In genomic region chr2:6773007-6773693, GRCh38 we compare ENCODE assay signal across 8 cellular contexts.
DNase-seq lines count a peak whose midpoint lies in the region; ATAC-seq and TF ChIP-seq lines count a peak whose summit lies in the region.

No MANE protein-coding gene starts in this region.

- DNase-seq in D341Med (ENCODE audit: low spot score): peak; percentile 86
- peak; percentile 31 for DNase-seq in NOMO-1 treated with DMSO at 0.1 percent for 48 hours (lab: John Stamatoyannopoulos, UW; ENCODE audit: unreplicated experiment)
- peak; percentile 65 for DNase-seq in activated T-cell treated with anti-CD3 and anti-CD28 coated beads for 1 hour (ENCODE audit: low read depth)
- DNase-seq in esophagus squamous epithelium (lab: John Stamatoyannopoulos, UW): no peak
- DNase-seq in neural crest cell (ENCODE audit: low read depth, low spot score): peak; percentile 96
- peak; percentile 75 for DNase-seq in superior temporal gyrus (ENCODE audit: extremely low spot score)

- H3K4me1 Mint-ChIP-seq in neural crest cell: peaks cover 34% of the 10 kb centered on the region

- no peaks in the 10 kb centered on the region for H3K36me3 Mint-ChIP-seq in neural crest cell (ENCODE audit: low read depth)

- no peaks in the 10 kb centered on the region for H3K36me3 ChIP-seq in esophagus squamous epithelium

- H3K27ac Mint-ChIP-seq in neural crest cell (ENCODE audit: unreplicated experiment): peak overlapping the region; percentile 95

- H3K27me3 Mint-ChIP-seq in neural crest cell (ENCODE audit: low read depth): no peaks in the 10 kb centered on the region

- peak overlapping the region in 1 of 4 donors; percentile 33 for H3K4me3 ChIP-seq in esophagus squamous epithelium

- peak overlapping the region; percentile 82 for H3K4me3 Mint-ChIP-seq in neural crest cell

- peaks cover 0 to 8% (median 0%) of the 10 kb centered on the region in 3 donors for H3K4me1 ChIP-seq in esophagus squamous epithelium

- no peaks in the 10 kb centered on the region for H3K9me3 ChIP-seq in esophagus squamous epithelium

- no peaks in the 10 kb centered on the region for H3K9me3 Mint-ChIP-seq in neural crest cell

- TF ChIP-seq CTCF in esophagus squamous epithelium (IDR thresholded peaks at IDR 0.05) (peak; percentile 62 to 86 (median 74)), neural crest cell (conservative IDR thresholded peaks at IDR 0.05) (peak; percentile 99)

- H3K27ac ChIP-seq in esophagus squamous epithelium: no peak overlapping the region

- intact Hi-C loops in esophagus squamous epithelium (cut with DNase I): no loop called here

- ATAC-seq in GM19467 (IDR thresholded peaks at IDR 0.05; ENCODE audit: unreplicated experiment): peak; percentile 96
- ATAC-seq in HG03558 (IDR thresholded peaks at IDR 0.05; ENCODE audit: extremely low read depth, unreplicated experiment): peak; percentile 90

- 6 to 12% methylated on average over 17 to 25 of the region's 29 CpGs for WGBS in esophagus squamous epithelium, 2 donors

- peaks cover 0 to 36% (median 0%) of the 10 kb centered on the region in 4 donors for H3K27me3 ChIP-seq in esophagus squamous epithelium

- no peak for TF ChIP-seq POLR2A in esophagus squamous epithelium (IDR thresholded peaks at IDR 0.05)
